20 cellular contexts compared by ENCODE assay signal in the genomic region with DNA sequence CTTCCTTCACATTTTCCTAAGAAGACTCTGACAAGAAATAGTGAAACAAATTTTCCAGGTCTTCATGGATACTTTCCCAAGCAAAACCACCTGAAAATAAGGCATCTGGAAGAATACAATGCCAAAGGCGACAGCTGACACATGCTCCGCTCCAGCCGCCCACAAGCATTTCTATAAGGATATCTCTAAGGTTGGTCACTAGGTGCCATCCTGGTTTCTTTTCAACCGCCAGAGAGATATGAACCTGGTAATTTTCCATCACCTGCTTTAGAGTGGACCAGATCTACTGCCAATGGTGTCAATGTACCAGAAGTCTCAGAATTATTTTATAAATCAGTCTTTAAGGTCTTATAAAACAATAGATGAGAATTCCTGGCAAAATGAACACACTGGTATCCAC.
DNase-seq lines count a peak whose midpoint lies in the region; ATAC-seq, FAIRE-seq and TF ChIP-seq lines count a peak whose summit lies in the region.
"Had no signal": no experiment of that assay in that cellular context is flagged by ENCODE, and none has a peak within 500 bp of the region (broad histone marks: within the 10 kb centered on the region; RNA-seq: fewer than 3 reads in every experiment).

No MANE protein-coding gene starts in this region.

- DNase-seq in HCT116 (ENCODE audit: low read depth, low spot score) = no peak
- no peak for DNase-seq in body of pancreas
- DNase-seq in keratinocyte (ENCODE audit: low read depth, low spot score) = no peak
- no peak for DNase-seq in stomach
- no peak for DNase-seq in NCI-H2227 (lab: John Stamatoyannopoulos, UW; ENCODE audit: unreplicated experiment)
- no peak for DNase-seq in AG20443 (ENCODE audit: low spot score)
- no peak for DNase-seq in NCI-H510A treated with DMSO at 0.1 percent for 48 hours (lab: John Stamatoyannopoulos, UW)
- DNase-seq: activated CD8-positive, alpha-beta memory T cell treated with anti-CD3 and anti-CD28 coated beads for 24 hours; activated T-cell treated with anti-CD3 and anti-CD28 coated beads, Interleukin-2, amount 50 U/mL, for 1 hour; CD8-positive, alpha-beta memory T cell; GF-D8; natural killer cell; right cardiac atrium; stimulated activated CD4-positive, alpha-beta T cell treated with anti-CD3 and anti-CD28 coated beads, Interleukin-4, amount 100 ng/mL, for 4 hours; stimulated activated naive CD4-positive, alpha-beta T cell; T-helper 1 cell had no signal

- H3K9me2 ChIP-seq in HCT116 (ENCODE audit: insufficient read depth) = no peaks in the 10 kb centered on the region

- FAIRE-seq in keratinocyte (lab: Jason Lieb, UNC) = no peak
- FAIRE-seq: colon, GM18507, RCC 7860, TTC549 had no signal

- WGBS in body of pancreas, 2 donors = 84 to 85% methylated on average over 4 of the region's 4 CpGs
- WGBS in stomach, 5 donors = 87 to 94% (median 91%) methylated on average over 4 of the region's 4 CpGs

- H3K4me2 ChIP-seq in HCT116 (ENCODE audit: low read length) (peak overlapping the region; percentile 74), keratinocyte (ENCODE audit: control insufficient read depth, extremely low read depth, insufficient read depth, low read depth, low read length) (no peak overlapping the region)

- dilution Hi-C loops in keratinocyte (cut with MboI; ENCODE audit: extremely low pct_ligation_motif_present, low sequenced_read_pairs) = no loop called here

- ATAC-seq in HCT116 (no peak), body of pancreas (no peak)
- ATAC-seq: natural killer cell had no signal

- intact Hi-C loops in HCT116 (cut with micrococcal nuclease) = no loop called here
- intact Hi-C loops in body of pancreas (cut with DNase I) = no loop called here
- intact Hi-C loops in stomach (cut with DNase I; ENCODE audit: low total_unique reads) = no loop called here

- H3K36me3 ChIP-seq in HCT116 (ENCODE audit: control insufficient read depth in 1 of 2, insufficient read depth in 2 of 2, low read length in 2 of 2) = no peaks in the 10 kb centered on the region
- no peaks in the 10 kb centered on the region for H3K36me3 ChIP-seq in body of pancreas (replicated peaks in 1 of 2; ENCODE audit: insufficient read depth in 1 of 2, low read depth in 2 of 2)
- H3K36me3 ChIP-seq in keratinocyte (ENCODE audit: control insufficient read depth in 2 of 2, extremely low read depth in 1 of 2, insufficient read depth in 2 of 2, low read length in 2 of 2) = no peaks in the 10 kb centered on the region
- H3K36me3 ChIP-seq in stomach = no peaks in the 10 kb centered on the region

- no peak for TF ChIP-seq EP300 in stomach (IDR thresholded peaks at IDR 0.05)

- TF ChIP-seq POLR2A in HCT116 (IDR thresholded peaks at IDR 0.05; ENCODE audit: borderline replicate concordance, extremely low read depth, insufficient read depth, insufficient read length) (no peak), body of pancreas (IDR thresholded peaks at IDR 0.05) (peak in 1 of 3 donors; percentile 1), stomach (IDR thresholded peaks at IDR 0.05) (no peak)

- H3K4me3 ChIP-seq in HCT116 (replicated peaks in 1 of 2; ENCODE audit: low read depth in 1 of 2, low read length in 2 of 2) (no peak overlapping the region), body of pancreas (no peak overlapping the region), keratinocyte (ENCODE audit: control insufficient read depth in 2 of 3, extremely low read depth in 1 of 3, insufficient read depth in 2 of 3, low read depth in 1 of 3, low read length in 3 of 3) (no peak overlapping the region), stomach (no peak overlapping the region)

- H3K27ac ChIP-seq in HCT116 (ENCODE audit: low read depth, low read length) (peak overlapping the region; percentile 65; the same call in 1 of the 2 replicates), body of pancreas (peak overlapping the region; percentile 67 to 96 (median 95)), keratinocyte (ENCODE audit: control insufficient read depth, insufficient read depth, low read length) (peak overlapping the region; percentile 94), stomach (peak overlapping the region; percentile 81 to 91 (median 84))

- no peak overlapping the region for H3K9ac ChIP-seq in HCT116 (ENCODE audit: low read length)
- no peak overlapping the region for H3K9ac ChIP-seq in keratinocyte (ENCODE audit: control insufficient read depth, extremely low read depth, insufficient read depth, low read length)

- H3K79me2 ChIP-seq in HCT116 (ENCODE audit: insufficient read depth, low read length) (no peaks in the 10 kb centered on the region), keratinocyte (ENCODE audit: control insufficient read depth, insufficient read depth, low read length) (no peaks in the 10 kb centered on the region)

- CTCF ChIA-PET in HCT116 (lab: Charles Lee) = interaction anchor here (1.1 to 1.7 kb wide), 2 partner anchors 66 to 84 kb away, joined by 3 to 5 read pairs; no protein-coding TSS in a partner anchor

- H3K27me3 ChIP-seq in HCT116 (ENCODE audit: insufficient read depth, low read length) (no peaks in the 10 kb centered on the region), body of pancreas (no peaks in the 10 kb centered on the region), keratinocyte (ENCODE audit: control insufficient read depth, extremely low read depth, insufficient read depth, low read length) (no peaks in the 10 kb centered on the region), stomach (no peaks in the 10 kb centered on the region)

- H3K9me1 ChIP-seq in keratinocyte (ENCODE audit: control insufficient read depth, extremely low read depth, insufficient read depth, low read length) = no peaks in the 10 kb centered on the region

- H3K9me3 ChIP-seq in HCT116 (ENCODE audit: control insufficient read depth in 1 of 2, insufficient read depth in 1 of 2, low read depth in 1 of 2, low read length in 2 of 2) (no peaks in the 10 kb centered on the region), body of pancreas (no peaks in the 10 kb centered on the region), keratinocyte (ENCODE audit: control insufficient read depth, low read depth, low read length) (no peaks in the 10 kb centered on the region), stomach (no peaks in the 10 kb centered on the region)

- H4K20me1 ChIP-seq in HCT116 (ENCODE audit: insufficient read depth) (no peaks in the 10 kb centered on the region), keratinocyte (ENCODE audit: control insufficient read depth, extremely low read depth, insufficient read depth, low read length) (no peaks in the 10 kb centered on the region)

- H2AFZ ChIP-seq in HCT116 (ENCODE audit: low read depth, low read length, poor library complexity, severe bottlenecking) = no peak overlapping the region
- H2AFZ ChIP-seq in keratinocyte (ENCODE audit: control insufficient read depth, low read length) = no peak overlapping the region

- TF ChIP-seq CTCF in HCT116 (IDR thresholded peaks at IDR 0.05 in 2 of 3, conservative IDR thresholded peaks at IDR 0.05 in 1 of 3; ENCODE audit: borderline replicate concordance in 1 of 3, insufficient read depth in 1 of 3, low read depth in 2 of 3, low read length in 2 of 3) (no peak), body of pancreas (IDR thresholded peaks at IDR 0.05) (no peak), keratinocyte (optimal IDR thresholded peaks at IDR 0.05 in 1 of 3, IDR thresholded peaks at IDR 0.05 in 1 of 3, conservative IDR thresholded peaks at IDR 0.05 in 1 of 3; ENCODE audit: extremely low read depth in 1 of 3, insufficient read depth in 2 of 3, low read length in 3 of 3) (no peak), stomach (IDR thresholded peaks at IDR 0.05) (no peak)

- TF ChIP-seq RAD21 in HCT116 (IDR thresholded peaks at IDR 0.05; ENCODE audit: low read depth) = no peak

- RAD21 ChIA-PET in HCT116 (lab: Charles Lee; ENCODE audit: low non-redundant PET in 1 of 2, low total read pairs in 2 of 2, uncharacterized antibody in 2 of 2, unreplicated experiment in 2 of 2) = interaction anchor here in 1 of 2 experiments (1.0 kb wide), 1 partner anchor 97 kb away, joined by 3 read pairs; a partner anchor contains a TSS

- POLR2A ChIA-PET in HCT116 (lab: Charles Lee) = no interaction called here

- BruUV-seq in HCT116 (replicated peaks; lab: Mats Ljungman, UMichigan) = no TSS peak

- H3K4me1 ChIP-seq in HCT116 (ENCODE audit: control insufficient read depth in 1 of 2, insufficient read depth in 2 of 2, low read length in 2 of 2) = peaks cover 38 to 41% of the 10 kb centered on the region in 2 experiments
- peaks cover 80% of the 10 kb centered on the region for H3K4me1 ChIP-seq in body of pancreas
- peaks cover 30% of the 10 kb centered on the region for H3K4me1 ChIP-seq in keratinocyte (ENCODE audit: control insufficient read depth, extremely low read depth, insufficient read depth, low read length)
- H3K4me1 ChIP-seq in stomach = peaks cover 20 to 55% (median 33%) of the 10 kb centered on the region in 4 donors

TF ChIP-seq in HCT116, 20 proteins besides CTCF, POLR2A, EP300 and RAD21 (continues in another document):
- TF ChIP-seq EZH2 (IDR thresholded peaks at IDR 0.05) (no peak), EZH2phosphoT487 (IDR thresholded peaks at IDR 0.05; ENCODE audit: borderline replicate concordance) (no peak), SRF (IDR thresholded peaks at IDR 0.05; ENCODE audit: low read depth) (no peak), CBX3 (IDR thresholded peaks at IDR 0.05; ENCODE audit: low read depth) (no peak), ELF1 (IDR thresholded peaks at IDR 0.05; ENCODE audit: borderline replicate concordance, low read depth) (no peak), POLR2AphosphoS5 (IDR thresholded peaks at IDR 0.05; ENCODE audit: low read depth, low read length) (no peak), ZFX (IDR thresholded peaks at IDR 0.05) (no peak), ZNF274 (IDR thresholded peaks at IDR 0.05; ENCODE audit: low read depth, low read length) (no peak), FOSL1 (IDR thresholded peaks at IDR 0.05; ENCODE audit: low read depth) (no peak), YY1 (IDR thresholded peaks at IDR 0.05; ENCODE audit: extremely low read depth, insufficient replicate concordance, low read depth, low read length) (no peak)
- TF ChIP-seq, protein P1, sequence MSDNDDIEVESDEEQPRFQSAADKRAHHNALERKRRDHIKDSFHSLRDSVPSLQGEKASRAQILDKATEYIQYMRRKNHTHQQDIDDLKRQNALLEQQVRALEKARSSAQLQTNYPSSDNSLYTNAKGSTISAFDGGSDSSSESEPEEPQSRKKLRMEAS (IDR thresholded peaks at IDR 0.05) = no peak
